Comparison of ENCODE assay signal across 9 cellular contexts in the genomic region with DNA sequence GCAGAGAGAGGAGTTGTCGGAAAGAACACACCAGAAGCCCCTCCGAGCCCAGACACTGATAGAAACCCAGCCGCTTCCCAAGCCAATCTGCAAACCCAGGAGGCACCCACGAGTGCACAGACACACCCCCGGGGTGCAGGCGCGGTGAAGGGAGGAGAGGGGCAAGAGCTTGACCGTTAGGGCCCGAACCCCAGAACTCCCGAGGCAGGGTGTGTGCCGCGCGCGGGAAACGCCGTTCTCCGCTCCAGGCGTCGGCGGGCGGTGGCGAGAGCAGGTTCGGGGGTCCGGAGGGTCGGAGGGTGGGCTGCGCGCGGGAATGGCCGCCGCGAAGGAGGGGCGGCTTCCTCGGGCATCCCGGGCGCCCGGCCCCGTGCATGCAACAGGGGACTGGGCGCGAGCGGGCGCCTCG. TPM values are rescaled to one million over a fixed set of nuclear protein-coding genes. Genes with fewer than 3 reads are reported as not detected.
DNase-seq lines count a peak whose midpoint lies in the region; ATAC-seq, FAIRE-seq and TF ChIP-seq lines count a peak whose summit lies in the region.
"Had no signal": no experiment of that assay in that cellular context is flagged by ENCODE, and none has a peak within 500 bp of the region (broad histone marks: within the 10 kb centered on the region; RNA-seq: fewer than 3 reads in every experiment).

No MANE protein-coding gene starts in this region.

- no peak for TF ChIP-seq POLR2A in thyroid gland (IDR thresholded peaks at IDR 0.05)

- in situ Hi-C loops in HAP-1 (cut with MboI; ENCODE audit: low sequenced_read_pairs): no loop called here

- H3K9ac ChIP-seq in BLaER1 treated with 17β-estradiol and CSF1 and Interleukin-3, amounts not matched to agents 10 nM and 100 nM: peak overlapping the region; percentile 62 to 91 (median 79); a peak in 21 of 22 replicates
- H3K9ac ChIP-seq in astrocyte (ENCODE audit: low read length): no peak overlapping the region
- H3K9ac ChIP-seq in kidney (ENCODE audit: low read length in 2 of 2): no peak overlapping the region

- H3K4me3 Mint-ChIP-seq in astrocyte (ENCODE audit: unreplicated experiment): peak overlapping the region; percentile 79

- no peak for DNase-seq in HAP-1 (ENCODE audit: low spot score in 2 of 2)
- DNase-seq in astrocyte (ENCODE audit: low read depth): no peak
- peak; percentile 66 for DNase-seq in kidney
- no peak for DNase-seq in thyroid gland
- DNase-seq in foreskin keratinocyte: no peak
- no peak for DNase-seq in BE2C

- no peaks in the 10 kb centered on the region for H3K36me3 Mint-ChIP-seq in astrocyte (ENCODE audit: low read depth, unreplicated experiment)

- peaks cover 8% of the 10 kb centered on the region for H3K4me1 Mint-ChIP-seq in astrocyte (ENCODE audit: low read depth, unreplicated experiment)

- WGBS in thyroid gland, 2 donors: 0 to 3% methylated on average over 3 to 28 of the region's 42 CpGs

- no peaks in the 10 kb centered on the region for H3K36me3 ChIP-seq in BLaER1 treated with 17β-estradiol and CSF1 and Interleukin-3, amounts not matched to agents 10 nM and 100 nM
- H3K36me3 ChIP-seq in HAP-1 (replicated peaks) (no peaks in the 10 kb centered on the region), astrocyte (ENCODE audit: insufficient read depth, low read length) (no peaks in the 10 kb centered on the region), kidney (ENCODE audit: control insufficient read depth in 1 of 2, insufficient read depth in 2 of 2, low read length in 2 of 2) (no peaks in the 10 kb centered on the region), thyroid gland (no peaks in the 10 kb centered on the region), BE2C (no peaks in the 10 kb centered on the region)

- no peaks in the 10 kb centered on the region for H3K79me2 ChIP-seq in astrocyte (ENCODE audit: insufficient read depth, low read length)

- H4K20me1 ChIP-seq in BLaER1 treated with 17β-estradiol and CSF1 and Interleukin-3, amounts not matched to agents 10 nM and 100 nM: 0 out of 22 replicates have a peak, but pooled peaks cover 0 to 5% (median 0%) of the 10 kb centered on the region in 11 experiments
- H4K20me1 ChIP-seq in astrocyte (ENCODE audit: insufficient read depth, low read length): no peaks in the 10 kb centered on the region

- FAIRE-seq in astrocyte (lab: Jason Lieb, UNC) (no peak), kidney (lab: Jason Lieb, UNC) (no peak)

- peaks cover 0 to 27% (median 0%) of the 10 kb centered on the region in 11 experiments; a peak in 8 of 22 replicates for H3K27me3 ChIP-seq in BLaER1 treated with 17β-estradiol and CSF1 and Interleukin-3, amounts not matched to agents 10 nM and 100 nM
- H3K27me3 ChIP-seq in HAP-1 (ENCODE audit: low read depth) (no peaks in the 10 kb centered on the region), astrocyte (ENCODE audit: insufficient read depth, low read length) (peaks cover 12% of the 10 kb centered on the region), thyroid gland (peaks cover 6% of the 10 kb centered on the region), foreskin keratinocyte (peaks cover 76% of the 10 kb centered on the region), BE2C (peaks cover 65% of the 10 kb centered on the region)

- no peaks in the 10 kb centered on the region for H3K9me3 ChIP-seq in BLaER1 treated with 17β-estradiol and CSF1 and Interleukin-3, amounts not matched to agents 10 nM and 100 nM (replicated peaks in 1 of 11)
- H3K9me3 ChIP-seq in HAP-1 (peaks cover 6% of the 10 kb centered on the region), astrocyte (ENCODE audit: insufficient read depth, low read depth, low read length) (no peaks in the 10 kb centered on the region), kidney (ENCODE audit: control insufficient read depth in 1 of 2, low read length in 2 of 2) (no peaks in the 10 kb centered on the region), thyroid gland (no peaks in the 10 kb centered on the region), BE2C (no peaks in the 10 kb centered on the region)

- peaks cover 11 to 41% (median 24%) of the 10 kb centered on the region in 10 experiments for H3K4me1 ChIP-seq in BLaER1 treated with 17β-estradiol and CSF1 and Interleukin-3, amounts not matched to agents 10 nM and 100 nM
- peaks cover 16% of the 10 kb centered on the region for H3K4me1 ChIP-seq in HAP-1
- no peaks in the 10 kb centered on the region for H3K4me1 ChIP-seq in astrocyte (ENCODE audit: insufficient read depth, low read length)
- H3K4me1 ChIP-seq in kidney (ENCODE audit: control insufficient read depth in 1 of 2, insufficient read depth in 1 of 2, low read depth in 1 of 2, low read length in 2 of 2): peaks cover 0 to 2% of the 10 kb centered on the region in 2 donors
- H3K4me1 ChIP-seq in thyroid gland: peaks cover 3 to 11% of the 10 kb centered on the region in 2 donors
- H3K4me1 ChIP-seq in foreskin keratinocyte: no peaks in the 10 kb centered on the region
- H3K4me1 ChIP-seq in BE2C: no peaks in the 10 kb centered on the region

- no peak overlapping the region for H3K27ac Mint-ChIP-seq in astrocyte (ENCODE audit: unreplicated experiment)

- peaks cover 2% of the 10 kb centered on the region for H3K9me3 Mint-ChIP-seq in astrocyte (ENCODE audit: unreplicated experiment)

- intact Hi-C loops in kidney (cut with DNase I) (no loop called here), thyroid gland (cut with DNase I) (no loop called here)

- TF ChIP-seq CTCF in astrocyte (IDR thresholded peaks at IDR 0.05; ENCODE audit: insufficient read depth, low read depth, low read length) (no peak), kidney (IDR thresholded peaks at IDR 0.05; ENCODE audit: borderline replicate concordance, extremely low read depth, insufficient read depth) (no peak), thyroid gland (IDR thresholded peaks at IDR 0.05) (no peak), foreskin keratinocyte (conservative IDR thresholded peaks at IDR 0.05) (no peak), BE2C (IDR thresholded peaks at IDR 0.05; ENCODE audit: low read depth, low read length) (no peak)

- H3K27me3 Mint-ChIP-seq in astrocyte (ENCODE audit: low read depth, unreplicated experiment): peaks cover 2% of the 10 kb centered on the region

- H3K4me2 ChIP-seq in BLaER1 treated with 17β-estradiol and CSF1 and Interleukin-3, amounts not matched to agents 10 nM and 100 nM: peak overlapping the region; percentile 73 to 99 (median 93)
- peak overlapping the region; percentile 86 for H3K4me2 ChIP-seq in astrocyte (ENCODE audit: low read length)

- peak overlapping the region in 8 of 11 experiments; percentile 62 to 84 (median 80); a peak in 17 of 22 replicates for H3K27ac ChIP-seq in BLaER1 treated with 17β-estradiol and CSF1 and Interleukin-3, amounts not matched to agents 10 nM and 100 nM
- no peak overlapping the region for H3K27ac ChIP-seq in astrocyte (ENCODE audit: low read depth, low read length)
- no peak overlapping the region for H3K27ac ChIP-seq in kidney (ENCODE audit: low read depth in 2 of 2, low read length in 2 of 2)
- H3K27ac ChIP-seq in thyroid gland: no peak overlapping the region
- no peak overlapping the region for H3K27ac ChIP-seq in foreskin keratinocyte

- ATAC-seq in HG03457 (IDR thresholded peaks at IDR 0.05; ENCODE audit: unreplicated experiment) (no peak), foreskin keratinocyte (no peak)
- ATAC-seq: HCT116 had no signal

- H3K4me3 ChIP-seq in BLaER1 treated with 17β-estradiol and CSF1 and Interleukin-3, amounts not matched to agents 10 nM and 100 nM: peak overlapping the region; percentile 68 to 94 (median 88)
- peak overlapping the region; percentile 61 for H3K4me3 ChIP-seq in HAP-1
- H3K4me3 ChIP-seq in astrocyte (ENCODE audit: insufficient read depth, low read depth, low read length): peak overlapping the region; percentile 55
- H3K4me3 ChIP-seq in kidney (ENCODE audit: low read length in 2 of 2): peak overlapping the region in 1 of 2 donors; percentile 44
- H3K4me3 ChIP-seq in thyroid gland (replicated peaks in 1 of 3): peak overlapping the region; percentile 14 to 39 (median 22)
- H3K4me3 ChIP-seq in BE2C (ENCODE audit: low read depth, low read length): no peak overlapping the region

- peak overlapping the region; percentile 73 for H2AFZ ChIP-seq in astrocyte (ENCODE audit: low read depth, low read length)

RNA-seq across cellular contexts. Expression of a gene that starts 0.5 kb away (rescaled TPM):
- total RNA-seq in astrocyte (4.6 and 5.7 TPM in 2 replicates), kidney (0.79 TPM), thyroid gland (1 to 10 TPM in 1 of 4 donors, under 1 TPM in 3; 0.27 to 1.0 (median 0.72) TPM), foreskin keratinocyte (0.10 and 0.18 TPM in 2 replicates)
- polyA plus RNA-seq in kidney (ENCODE audit: insufficient read depth, low read depth, low replicate concordance) (not detected), foreskin keratinocyte (0.06 and 0.07 TPM in 2 replicates)
- polyA plus RNA-seq in BE2C (2012; ENCODE audit: insufficient read depth, insufficient read length, low read depth): 0.11 TPM

RNA-seq across cellular contexts. Expression of a gene that starts 50.1 kb away (rescaled TPM):
- total RNA-seq in astrocyte (23.7 and 24.2 TPM in 2 replicates), kidney (6.6 TPM), thyroid gland (1 to 10 TPM; 5.3 to 7.8 (median 7.1) TPM), foreskin keratinocyte (9.8 and 12.1 TPM in 2 replicates)
- polyA plus RNA-seq in kidney (ENCODE audit: insufficient read depth, low read depth, low replicate concordance) (4.0 TPM), foreskin keratinocyte (6.6 and 7.0 TPM in 2 replicates)
- 15.1 TPM for polyA plus RNA-seq in BE2C (2012; ENCODE audit: insufficient read depth, insufficient read length, low read depth)

Comparison
In these comparisons a context has a peak if more than half of its experiments do, and no peak if none do; other contexts are left out.
1. H3K27ac ChIP-seq: peak in BLaER1 treated with 17β-estradiol and CSF1 and Interleukin-3, amounts not matched to agents 10 nM and 100 nM (8 of 11); none in astrocyte (single experiment), kidney (0 of 2), thyroid gland (0 of 3) and foreskin keratinocyte (single experiment).
2. H3K9ac ChIP-seq: peak in BLaER1 treated with 17β-estradiol and CSF1 and Interleukin-3, amounts not matched to agents 10 nM and 100 nM (11 of 11); none in astrocyte (single experiment) and kidney (0 of 2).